Comparison of ENCODE assay signal across 20 cellular contexts in genomic region chr6:33443025-33443424, GRCh38. TPM values are rescaled to one million over a fixed set of nuclear protein-coding genes. Genes with fewer than 3 reads are reported as not detected.
A peak's percentile ranks its signal among the peaks of the same experiment; 100 is the strongest.
DNase-seq lines count a peak whose midpoint lies in the region; ATAC-seq, FAIRE-seq and TF ChIP-seq lines count a peak whose summit lies in the region.
"Had no signal": no experiment of that assay in that cellular context is flagged by ENCODE, and none has a peak within 500 bp of the region (broad histone marks: within the 10 kb centered on the region; RNA-seq: fewer than 3 reads in every experiment).

No MANE protein-coding gene starts in this region.

- H3K27ac ChIP-seq in K562 (ENCODE audit: extremely low read depth, low read depth, low read length), result no peak overlapping the region

- no peak for TF ChIP-seq CTCF in K562 (IDR thresholded peaks at IDR 0.05 in 2 of 3, conservative IDR thresholded peaks at IDR 0.05 in 1 of 3; ENCODE audit: insufficient read depth in 2 of 3, low read depth in 1 of 3, low read length in 3 of 3)

- TF ChIP-seq POLR2A in K562 (conservative IDR thresholded peaks at IDR 0.05), result no peak

- in situ Hi-C loops in K562 (cut with MboI), result no loop called here

- H3K27me3 ChIP-seq in K562 (ENCODE audit: control insufficient read depth in 2 of 2, insufficient read depth in 2 of 2, low read length in 2 of 2), result no peaks in the 10 kb centered on the region

- H3K4me1 ChIP-seq in K562 (replicated peaks in 1 of 2; ENCODE audit: control insufficient read depth in 2 of 2, insufficient read depth in 2 of 2, low read length in 2 of 2), result peaks cover 19 to 32% of the 10 kb centered on the region in 2 experiments
- H3K4me1 ChIP-seq: HAP-1 had no signal

- DNase-seq in activated naive CD4-positive, alpha-beta T cell treated with anti-CD3 and anti-CD28 coated beads, Interleukin-2, amount 10 ng/mL, durations not matched to agents 7 days and 5 days, result no peak
- no peak for DNase-seq in activated naive CD4-positive, alpha-beta T cell treated with Interleukin-2 at 50 U/mL for 16 hours
- DNase-seq in K562 (ENCODE audit: extremely low read depth in 1 of 4, low spot score in 3 of 4) (no peak), memory B cell (ENCODE audit: low spot score in 2 of 2) (no peak), foreskin melanocyte (no peak), D341Med (ENCODE audit: low spot score) (no peak)
- DNase-seq: C1 segment of cervical spinal cord; CD4-positive, alpha-beta memory T cell; DMS153; DMS79 treated with DMSO at 0.1 percent for 48 hours; EL had no signal

- intact Hi-C loops in K562 (cut with micrococcal nuclease), result no loop called here

- H3K4me1 Mint-ChIP-seq in activated naive CD4-positive, alpha-beta T cell treated with anti-CD3 and anti-CD28 coated beads, Interleukin-2, amount 10 ng/mL, durations not matched to agents 7 days and 5 days, result no peaks in the 10 kb centered on the region
- peaks cover 13% of the 10 kb centered on the region for H3K4me1 Mint-ChIP-seq in memory B cell
- H3K4me1 Mint-ChIP-seq: B cell had no signal

- WGBS in K562 (ENCODE audit: insufficient coverage, low coverage, missing lambda C conversion rate), result 88% methylated on average over 17 of the region's 17 CpGs

- CTCF ChIA-PET in activated naive CD4-positive, alpha-beta T cell treated with anti-CD3 and anti-CD28 coated beads, Interleukin-2, amount 10 ng/mL, durations not matched to agents 7 days and 5 days (lab: Charles Lee), result no interaction called here
- CTCF ChIA-PET in K562 (lab: Yijun Ruan, JAX; ENCODE audit: low intra/inter-chr PET ratio), result interaction anchor here (0.6 kb wide), 1 partner anchor 8 kb away, joined by 3 read pairs; no protein-coding TSS in a partner anchor

- H3K27me3 Mint-ChIP-seq in activated naive CD4-positive, alpha-beta T cell treated with anti-CD3 and anti-CD28 coated beads, Interleukin-2, amount 10 ng/mL, durations not matched to agents 7 days and 5 days, result no peaks in the 10 kb centered on the region
- no peaks in the 10 kb centered on the region for H3K27me3 Mint-ChIP-seq in memory B cell
- H3K27me3 Mint-ChIP-seq: B cell; CD4-positive, alpha-beta memory T cell had no signal

- no peak for FAIRE-seq in K562 (lab: Jason Lieb, UNC)
- FAIRE-seq: A204.1, D721Med, G401.6, GM12892, GM19239, H1 had no signal

- H3K79me2 ChIP-seq in K562 (ENCODE audit: control insufficient read depth, insufficient read depth, low read length), result no peaks in the 10 kb centered on the region

- no peaks in the 10 kb centered on the region for H3K9me3 Mint-ChIP-seq in activated naive CD4-positive, alpha-beta T cell treated with anti-CD3 and anti-CD28 coated beads, Interleukin-2, amount 10 ng/mL, durations not matched to agents 7 days and 5 days
- H3K9me3 Mint-ChIP-seq in memory B cell, result no peaks in the 10 kb centered on the region

- H3K4me3 ChIP-seq in K562, result no peak overlapping the region
- H3K4me3 ChIP-seq: HAP-1 had no signal

- H3K36me3 ChIP-seq in K562 (ENCODE audit: control insufficient read depth, insufficient read depth, low read length), result peaks cover 74% of the 10 kb centered on the region

- no peak overlapping the region for H2AFZ ChIP-seq in K562 (ENCODE audit: low read depth, low read length)

- no peak overlapping the region for H3K9ac ChIP-seq in K562 (ENCODE audit: insufficient read depth in 1 of 2, low read depth in 2 of 2, low read length in 2 of 2)

- no peak for ATAC-seq in K562
- no peak for ATAC-seq in memory B cell (ENCODE audit: low read depth)
- ATAC-seq in GM19324 (IDR thresholded peaks at IDR 0.05; ENCODE audit: low FRiP score, unreplicated experiment), result no peak

- peaks cover 3% of the 10 kb centered on the region for H3K9me1 ChIP-seq in K562 (ENCODE audit: control insufficient read depth, insufficient read depth, low read length)

- no peak for TF ChIP-seq EP300 in K562 (IDR thresholded peaks at IDR 0.05; ENCODE audit: low read length)

- H4K20me1 ChIP-seq in K562 (replicated peaks; ENCODE audit: control insufficient read depth, insufficient read depth, low read length), result no peaks in the 10 kb centered on the region; the same call in 1 of the 2 replicates

- peaks cover 50% of the 10 kb centered on the region for H3K36me3 Mint-ChIP-seq in activated naive CD4-positive, alpha-beta T cell treated with anti-CD3 and anti-CD28 coated beads, Interleukin-2, amount 10 ng/mL, durations not matched to agents 7 days and 5 days
- H3K36me3 Mint-ChIP-seq in memory B cell, result peaks cover 29% of the 10 kb centered on the region

- BruUV-seq in K562 (replicated peaks; lab: Mats Ljungman, UMichigan), result no TSS peak

- H3K9me3 ChIP-seq in K562 (replicated peaks; ENCODE audit: control insufficient read depth, insufficient read depth, low read depth, low read length), result no peaks in the 10 kb centered on the region
- H3K9me3 ChIP-seq: HAP-1 had no signal

- TF ChIP-seq RAD21 in K562 (CRISPR knock-in tag; conservative IDR thresholded peaks at IDR 0.05 in 1 of 2, IDR thresholded peaks at IDR 0.05 in 1 of 2), result no peak

- POLR2A ChIA-PET in K562 (lab: Yijun Ruan, JAX), result no interaction called here

- peak overlapping the region; percentile 73 for H3K27ac Mint-ChIP-seq in activated naive CD4-positive, alpha-beta T cell treated with anti-CD3 and anti-CD28 coated beads, Interleukin-2, amount 10 ng/mL, durations not matched to agents 7 days and 5 days
- peak overlapping the region; percentile 66 for H3K27ac Mint-ChIP-seq in memory B cell

- no peak overlapping the region for H3K4me3 Mint-ChIP-seq in activated naive CD4-positive, alpha-beta T cell treated with anti-CD3 and anti-CD28 coated beads, Interleukin-2, amount 10 ng/mL, durations not matched to agents 7 days and 5 days
- H3K4me3 Mint-ChIP-seq in memory B cell, result no peak overlapping the region
- H3K4me3 Mint-ChIP-seq: B cell; CD4-positive, alpha-beta memory T cell had no signal

- H3K4me2 ChIP-seq in K562 (ENCODE audit: insufficient read depth, low read length), result no peak overlapping the region

RNA-seq across cellular contexts. Expression of gene ZBTB9, which starts 11.4 kb away (rescaled TPM):
- 14.2 and 31.6 TPM in 2 replicates for total RNA-seq in K562 (2011; cell fraction: chromatin; rRNA removed; ENCODE audit: low replicate concordance)
- total RNA-seq in K562 (2011; cell fraction: nucleolus; rRNA removed), result 23.9 and 26.3 TPM in 2 replicates
- 14.0 and 19.2 TPM in 2 replicates for total RNA-seq in K562 (2011; cell fraction: nucleoplasm; rRNA removed)
- total RNA-seq in K562 (2014; rRNA removed) (10.4 and 15.0 TPM in 2 replicates), K562 (2014; rRNA removed; fragmentation: Illumina TruSeq; extraction: Trizol) (10.3 and 10.4 TPM in 2 replicates), K562 (2015; rRNA removed; fragmentation: Illumina TruSeq; extraction: Trizol) (12.7 and 13.1 TPM in 2 replicates), K562 (2021) (15.9 and 17.3 TPM in 2 replicates)
- polyA plus RNA-seq in K562 (2011; rRNA removed) (10.5 and 11.1 TPM in 2 replicates), K562 (2014; fragmentation: Illumina TruSeq; extraction: Trizol) (16.3 and 19.5 TPM in 2 replicates), K562 (2014; fragmentation: Nextera tagmentation; extraction: Ambion mirVana) (1 to 10 TPM; 1.9 to 2.5 TPM), K562 (2014; rRNA removed) (6.9 and 11.9 TPM in 2 replicates)
- 7.8 and 10.3 TPM in 2 replicates for polyA plus RNA-seq in K562 (2011; cell fraction: cytosol; rRNA removed)
- 13.6 and 18.1 TPM in 2 replicates for polyA plus RNA-seq in K562 (2011; cell fraction: nucleus; rRNA removed)
- 12.2 and 14.5 TPM in 2 replicates for polyA plus RNA-seq in K562 (2012)
- polyA minus RNA-seq in K562 (2011; rRNA and poly(A)+ RNA removed), result 11.3 and 13.1 TPM in 2 replicates
- polyA minus RNA-seq in K562 (2011; cell fraction: cytosol; rRNA and poly(A)+ RNA removed), result 11.1 and 15.7 TPM in 2 replicates
- polyA minus RNA-seq in K562 (2011; cell fraction: nucleus; rRNA and poly(A)+ RNA removed), result 6.6 and 10.3 TPM in 2 replicates

RNA-seq across cellular contexts. Expression of gene SYNGAP1, which starts 23.2 kb away (rescaled TPM):
- 66.9 and 126 TPM in 2 replicates for total RNA-seq in K562 (2011; cell fraction: chromatin; rRNA removed; ENCODE audit: low replicate concordance)
- total RNA-seq in K562 (2011; cell fraction: nucleolus; rRNA removed), result 33.0 and 37.9 TPM in 2 replicates
- 43.4 and 59.2 TPM in 2 replicates for total RNA-seq in K562 (2011; cell fraction: nucleoplasm; rRNA removed)
- total RNA-seq in K562 (2014; rRNA removed) (2.5 and 2.9 TPM in 2 replicates), K562 (2014; rRNA removed; fragmentation: Illumina TruSeq; extraction: Trizol) (1.9 and 2.6 TPM in 2 replicates), K562 (2015; rRNA removed; fragmentation: Illumina TruSeq; extraction: Trizol) (3.2 and 3.8 TPM in 2 replicates), K562 (2021) (15.2 and 22.8 TPM in 2 replicates)
- polyA plus RNA-seq in K562 (2011; rRNA removed) (4.4 and 8.2 TPM in 2 replicates), K562 (2014; fragmentation: Illumina TruSeq; extraction: Trizol) (13.9 and 14.2 TPM in 2 replicates), K562 (2014; fragmentation: Nextera tagmentation; extraction: Ambion mirVana) (under 1 TPM; 0.01 to 0.06 TPM), K562 (2014; rRNA removed) (14.2 and 14.6 TPM in 2 replicates)
- 2.7 and 2.8 TPM in 2 replicates for polyA plus RNA-seq in K562 (2011; cell fraction: cytosol; rRNA removed)
- 51.0 and 114 TPM in 2 replicates for polyA plus RNA-seq in K562 (2011; cell fraction: nucleus; rRNA removed)
- polyA plus RNA-seq in K562 (2012), result 15.7 and 22.6 TPM in 2 replicates
- polyA minus RNA-seq in K562 (2011; rRNA and poly(A)+ RNA removed), result 4.1 and 4.2 TPM in 2 replicates
- polyA minus RNA-seq in K562 (2011; cell fraction: cytosol; rRNA and poly(A)+ RNA removed), result 3.9 and 4.4 TPM in 2 replicates
- 10.8 and 12.3 TPM in 2 replicates for polyA minus RNA-seq in K562 (2011; cell fraction: nucleus; rRNA and poly(A)+ RNA removed)

RNA-seq across cellular contexts. Expression of gene CUTA, which starts 25.1 kb away (rescaled TPM):
- total RNA-seq in K562 (2011; cell fraction: chromatin; rRNA removed; ENCODE audit: low replicate concordance), result 90.7 and 171 TPM in 2 replicates
- total RNA-seq in K562 (2011; cell fraction: nucleolus; rRNA removed), result 247 and 251 TPM in 2 replicates
- 190 and 192 TPM in 2 replicates for total RNA-seq in K562 (2011; cell fraction: nucleoplasm; rRNA removed)
- total RNA-seq in K562 (2014; rRNA removed) (310 and 413 TPM in 2 replicates), K562 (2014; rRNA removed; fragmentation: Illumina TruSeq; extraction: Trizol) (192 and 203 TPM in 2 replicates), K562 (2015; rRNA removed; fragmentation: Illumina TruSeq; extraction: Trizol) (316 and 317 TPM in 2 replicates), K562 (2021) (369 and 372 TPM in 2 replicates)
- polyA plus RNA-seq in K562 (2011; rRNA removed) (166 and 178 TPM in 2 replicates), K562 (2014; fragmentation: Illumina TruSeq; extraction: Trizol) (264 and 434 TPM in 2 replicates), K562 (2014; fragmentation: Nextera tagmentation; extraction: Ambion mirVana) (100 to 1,000 TPM; 653 to 682 TPM), K562 (2014; rRNA removed) (296 and 360 TPM in 2 replicates)
- polyA plus RNA-seq in K562 (2011; cell fraction: cytosol; rRNA removed), result 269 and 458 TPM in 2 replicates
- polyA plus RNA-seq in K562 (2011; cell fraction: nucleus; rRNA removed), result 356 and 369 TPM in 2 replicates
- polyA plus RNA-seq in K562 (2012), result 506 and 529 TPM in 2 replicates
- 142 and 158 TPM in 2 replicates for polyA minus RNA-seq in K562 (2011; rRNA and poly(A)+ RNA removed)
- 90.0 and 120 TPM in 2 replicates for polyA minus RNA-seq in K562 (2011; cell fraction: cytosol; rRNA and poly(A)+ RNA removed)
- 56.4 and 86.2 TPM in 2 replicates for polyA minus RNA-seq in K562 (2011; cell fraction: nucleus; rRNA and poly(A)+ RNA removed)

RNA-seq across cellular contexts. Expression of gene PHF1, which starts 32.2 kb away (rescaled TPM):
- total RNA-seq in K562 (2011; cell fraction: chromatin; rRNA removed; ENCODE audit: low replicate concordance), result 151 and 284 TPM in 2 replicates
- total RNA-seq in K562 (2011; cell fraction: nucleolus; rRNA removed), result 158 and 171 TPM in 2 replicates
- 141 and 150 TPM in 2 replicates for total RNA-seq in K562 (2011; cell fraction: nucleoplasm; rRNA removed)
- total RNA-seq in K562 (2014; rRNA removed) (27.3 and 29.7 TPM in 2 replicates), K562 (2014; rRNA removed; fragmentation: Illumina TruSeq; extraction: Trizol) (16.2 and 20.8 TPM in 2 replicates), K562 (2015; rRNA removed; fragmentation: Illumina TruSeq; extraction: Trizol) (29.6 and 33.7 TPM in 2 replicates), K562 (2021) (42.1 and 43.2 TPM in 2 replicates)
- polyA plus RNA-seq in K562 (2011; rRNA removed) (45.9 and 59.4 TPM in 2 replicates), K562 (2014; fragmentation: Illumina TruSeq; extraction: Trizol) (45.5 and 48.8 TPM in 2 replicates), K562 (2014; fragmentation: Nextera tagmentation; extraction: Ambion mirVana) (1 to 10 TPM; 3.7 to 4.0 TPM), K562 (2014; rRNA removed) (60.8 and 64.2 TPM in 2 replicates)
- 56.9 and 69.4 TPM in 2 replicates for polyA plus RNA-seq in K562 (2011; cell fraction: cytosol; rRNA removed)
- 359 and 410 TPM in 2 replicates for polyA plus RNA-seq in K562 (2011; cell fraction: nucleus; rRNA removed)
- polyA plus RNA-seq in K562 (2012), result 42.7 and 85.4 TPM in 2 replicates
- polyA minus RNA-seq in K562 (2011; rRNA and poly(A)+ RNA removed), result 21.9 and 26.4 TPM in 2 replicates
- polyA minus RNA-seq in K562 (2011; cell fraction: cytosol; rRNA and poly(A)+ RNA removed), result 12.4 and 15.0 TPM in 2 replicates
- 40.8 and 50.0 TPM in 2 replicates for polyA minus RNA-seq in K562 (2011; cell fraction: nucleus; rRNA and poly(A)+ RNA removed)

RNA-seq across cellular contexts. Expression of gene KIFC1, which starts 51.4 kb away (rescaled TPM):
- 117 and 182 TPM in 2 replicates for total RNA-seq in K562 (2011; cell fraction: chromatin; rRNA removed; ENCODE audit: low replicate concordance)
- 141 and 154 TPM in 2 replicates for total RNA-seq in K562 (2011; cell fraction: nucleolus; rRNA removed)
- total RNA-seq in K562 (2011; cell fraction: nucleoplasm; rRNA removed), result 113 and 129 TPM in 2 replicates
- 50.2 and 62.5 TPM in 2 replicates for total RNA-seq in K562 (2014; rRNA removed)
- 38.6 and 42.3 TPM in 2 replicates for total RNA-seq in K562 (2014; rRNA removed; fragmentation: Illumina TruSeq; extraction: Trizol)
- 77.9 and 80.1 TPM in 2 replicates for total RNA-seq in K562 (2015; rRNA removed; fragmentation: Illumina TruSeq; extraction: Trizol)
- total RNA-seq in K562 (2021), result 79.2 and 85.6 TPM in 2 replicates
- polyA plus RNA-seq in K562 (2011; rRNA removed), result 95.2 and 103 TPM in 2 replicates
- polyA plus RNA-seq in K562 (2011; cell fraction: cytosol; rRNA removed), result 82.9 and 95.7 TPM in 2 replicates
- polyA plus RNA-seq in K562 (2011; cell fraction: nucleus; rRNA removed), result 255 and 308 TPM in 2 replicates
- polyA plus RNA-seq in K562 (2012), result 70.1 and 78.9 TPM in 2 replicates
- 76.9 and 82.7 TPM in 2 replicates for polyA plus RNA-seq in K562 (2014; fragmentation: Illumina TruSeq; extraction: Trizol)
- 1 to 10 TPM; 1.3 to 2.2 TPM for polyA plus RNA-seq in K562 (2014; fragmentation: Nextera tagmentation; extraction: Ambion mirVana)
- 84.1 and 88.6 TPM in 2 replicates for polyA plus RNA-seq in K562 (2014; rRNA removed)
- polyA minus RNA-seq in K562 (2011; rRNA and poly(A)+ RNA removed), result 91.4 and 99.3 TPM in 2 replicates
- 43.1 and 48.8 TPM in 2 replicates for polyA minus RNA-seq in K562 (2011; cell fraction: cytosol; rRNA and poly(A)+ RNA removed)
- polyA minus RNA-seq in K562 (2011; cell fraction: nucleus; rRNA and poly(A)+ RNA removed), result 113 and 139 TPM in 2 replicates
